In the genomic region with DNA sequence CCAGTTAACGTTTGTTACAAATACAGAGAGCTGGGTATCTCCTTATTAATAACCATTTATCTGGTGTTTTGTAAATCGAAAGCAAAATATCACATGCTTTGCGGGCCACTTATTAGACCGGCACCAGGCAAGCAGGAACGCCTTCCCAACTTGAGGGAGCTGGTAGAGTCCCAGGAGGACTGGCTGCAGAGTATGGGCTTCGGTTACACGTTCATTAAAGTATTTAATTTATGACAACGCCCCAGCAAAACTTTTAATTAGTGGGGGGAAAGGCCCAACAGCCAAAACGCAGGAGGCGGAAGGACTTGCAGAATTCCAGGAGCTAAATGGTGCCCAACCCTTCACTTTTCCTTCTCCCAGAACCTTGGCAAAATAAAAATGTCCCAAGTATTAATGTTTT, we compare ENCODE assay signal across 8 cellular contexts. TPM values are rescaled to one million over a fixed set of nuclear protein-coding genes. Genes with fewer than 3 reads are reported as not detected.
DNase-seq lines count a peak whose midpoint lies in the region; ATAC-seq and TF ChIP-seq lines count a peak whose summit lies in the region.

No MANE protein-coding gene starts in this region.

- 50 to 65% methylated on average over 10 of the region's 10 CpGs for WGBS in sigmoid colon, 2 donors

- H3K9me3 ChIP-seq in ES-I3 (ENCODE audit: control insufficient read depth, insufficient read depth, low read length) (no peaks in the 10 kb centered on the region; the same call in 1 of the 2 replicates), RWPE2 (ENCODE audit: severe bottlenecking) (no peaks in the 10 kb centered on the region), sigmoid colon (no peaks in the 10 kb centered on the region)

- TF ChIP-seq CTCF in RWPE2 (IDR thresholded peaks at IDR 0.05; ENCODE audit: poor library complexity, severe bottlenecking) = no peak
- no peak for TF ChIP-seq CTCF in fibroblast of the aortic adventitia (IDR thresholded peaks at IDR 0.05; ENCODE audit: insufficient read depth, low read length)
- no peak for TF ChIP-seq CTCF in sigmoid colon (IDR thresholded peaks at IDR 0.05)

- H3K27ac ChIP-seq in RWPE2 (ENCODE audit: poor library complexity, severe bottlenecking) = peak overlapping the region; percentile 98
- peak overlapping the region; percentile 93 to 99 (median 97) for H3K27ac ChIP-seq in sigmoid colon

- DNase-seq in RWPE2 (ENCODE audit: low spot score) = no peak
- DNase-seq in fibroblast of the aortic adventitia (ENCODE audit: low read depth) = no peak
- no peak for DNase-seq in sigmoid colon
- no peak for DNase-seq in activated CD8-positive, alpha-beta memory T cell treated with anti-CD3 and anti-CD28 coated beads for 24 hours
- no peak for DNase-seq in stimulated activated CD4-positive, alpha-beta T cell treated with anti-CD3 and anti-CD28 coated beads, Interleukin-1b, Interleukin-23, amount 100 ng/mL, for 48 hours
- DNase-seq in stimulated activated CD4-positive, alpha-beta T cell treated with anti-CD3 and anti-CD28 coated beads, Interleukin-4, amount 100 ng/mL, for 24 hours = no peak

- peaks cover 57% of the 10 kb centered on the region for H3K4me1 ChIP-seq in ES-I3 (ENCODE audit: insufficient read depth, low read length)
- H3K4me1 ChIP-seq in RWPE2 (ENCODE audit: insufficient read depth, poor library complexity, severe bottlenecking) = peaks cover 51% of the 10 kb centered on the region
- H3K4me1 ChIP-seq in sigmoid colon = peaks cover 0 to 67% (median 54%) of the 10 kb centered on the region in 4 donors

- H3K27me3 ChIP-seq in RWPE2 (ENCODE audit: insufficient read depth, poor library complexity, severe bottlenecking) (no peaks in the 10 kb centered on the region), sigmoid colon (no peaks in the 10 kb centered on the region)

- TF ChIP-seq EP300 in sigmoid colon (IDR thresholded peaks at IDR 0.05) = no peak

- intact Hi-C loops in sigmoid colon (cut with DNase I) = loop anchor here (2.0 to 10.0 kb wide), 4 partner anchors 166 to 868 kb away; partner anchors contain the start of gene ACAA2

- H3K4me3 ChIP-seq in RWPE2 (ENCODE audit: severe bottlenecking) (peak overlapping the region; percentile 79), fibroblast of the aortic adventitia (ENCODE audit: low read depth, low read length) (peak overlapping the region; percentile 91), sigmoid colon (peak overlapping the region; percentile 50 to 96 (median 93))

- peak overlapping the region; percentile 89; the same call in 1 of the 2 replicates for H3K9ac ChIP-seq in ES-I3 (ENCODE audit: low read depth, low read length)

- no peak for ATAC-seq in RWPE2 (ENCODE audit: low read depth)
- ATAC-seq in GM21447 (IDR thresholded peaks at IDR 0.05; ENCODE audit: unreplicated experiment) = no peak

- TF ChIP-seq POLR2A in sigmoid colon (IDR thresholded peaks at IDR 0.05) = no peak

- H3K36me3 ChIP-seq in ES-I3 (ENCODE audit: insufficient read depth, low read length) (peaks cover 9% of the 10 kb centered on the region), RWPE2 (ENCODE audit: low read depth) (peaks cover 38% of the 10 kb centered on the region), sigmoid colon (no peaks in the 10 kb centered on the region)

RNA-seq across cellular contexts. Expression of gene SMAD7, which starts 3.7 kb away (rescaled TPM):
- 10.5 and 27.2 TPM in 2 replicates for total RNA-seq in fibroblast of the aortic adventitia (ENCODE audit: low replicate concordance)
- total RNA-seq in sigmoid colon = 10 to 100 TPM; 13.2 to 29.1 (median 21.5) TPM
- polyA plus RNA-seq in sigmoid colon = 10 to 100 TPM; 16.8 to 19.0 (median 18.3) TPM
